2 cellular contexts compared by ENCODE assay signal in the genomic region with DNA sequence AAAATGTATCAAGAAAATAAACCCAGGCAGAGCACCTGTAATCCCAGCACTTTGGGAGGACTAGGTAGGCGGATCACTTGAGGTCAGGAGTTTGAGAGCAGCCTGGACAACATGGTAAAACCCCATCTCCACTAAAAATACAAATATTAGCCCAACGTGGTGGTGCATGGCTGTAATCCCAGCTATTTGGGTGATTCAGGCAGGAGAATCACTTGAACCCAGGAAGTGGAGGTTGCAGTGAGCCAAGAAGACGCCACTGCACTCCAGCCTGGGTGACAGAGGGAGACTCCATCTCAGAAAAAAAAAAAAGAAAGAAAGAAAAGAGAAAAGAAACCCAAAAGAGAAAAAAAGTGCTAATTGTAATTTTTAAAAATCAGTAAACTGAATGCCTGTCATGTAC.
TF ChIP-seq lines count a peak whose summit lies in the region.

No MANE protein-coding gene starts in this region.

TF ChIP-seq in SK-N-SH, 30 proteins besides CTCF, POLR2A, EP300 and RAD21 (continued from another document):
- TF ChIP-seq, protein P1, sequence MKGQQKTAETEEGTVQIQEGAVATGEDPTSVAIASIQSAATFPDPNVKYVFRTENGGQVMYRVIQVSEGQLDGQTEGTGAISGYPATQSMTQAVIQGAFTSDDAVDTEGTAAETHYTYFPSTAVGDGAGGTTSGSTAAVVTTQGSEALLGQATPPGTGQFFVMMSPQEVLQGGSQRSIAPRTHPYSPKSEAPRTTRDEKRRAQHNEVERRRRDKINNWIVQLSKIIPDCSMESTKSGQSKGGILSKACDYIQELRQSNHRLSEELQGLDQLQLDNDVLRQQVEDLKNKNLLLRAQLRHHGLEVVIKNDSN (IDR thresholded peaks at IDR 0.05; ENCODE audit: borderline replicate concordance, low read depth): no peak
- no peak for TF ChIP-seq SMC3 (IDR thresholded peaks at IDR 0.05; ENCODE audit: low read depth, low read length)
- no peak for TF ChIP-seq RFX5 (IDR thresholded peaks at IDR 0.05; ENCODE audit: low read length)
- TF ChIP-seq, protein P2, sequence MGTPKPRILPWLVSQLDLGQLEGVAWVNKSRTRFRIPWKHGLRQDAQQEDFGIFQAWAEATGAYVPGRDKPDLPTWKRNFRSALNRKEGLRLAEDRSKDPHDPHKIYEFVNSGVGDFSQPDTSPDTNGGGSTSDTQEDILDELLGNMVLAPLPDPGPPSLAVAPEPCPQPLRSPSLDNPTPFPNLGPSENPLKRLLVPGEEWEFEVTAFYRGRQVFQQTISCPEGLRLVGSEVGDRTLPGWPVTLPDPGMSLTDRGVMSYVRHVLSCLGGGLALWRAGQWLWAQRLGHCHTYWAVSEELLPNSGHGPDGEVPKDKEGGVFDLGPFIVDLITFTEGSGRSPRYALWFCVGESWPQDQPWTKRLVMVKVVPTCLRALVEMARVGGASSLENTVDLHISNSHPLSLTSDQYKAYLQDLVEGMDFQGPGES (IDR thresholded peaks at IDR 0.05; ENCODE audit: low read depth, low read length): no peak
- TF ChIP-seq, protein P3, sequence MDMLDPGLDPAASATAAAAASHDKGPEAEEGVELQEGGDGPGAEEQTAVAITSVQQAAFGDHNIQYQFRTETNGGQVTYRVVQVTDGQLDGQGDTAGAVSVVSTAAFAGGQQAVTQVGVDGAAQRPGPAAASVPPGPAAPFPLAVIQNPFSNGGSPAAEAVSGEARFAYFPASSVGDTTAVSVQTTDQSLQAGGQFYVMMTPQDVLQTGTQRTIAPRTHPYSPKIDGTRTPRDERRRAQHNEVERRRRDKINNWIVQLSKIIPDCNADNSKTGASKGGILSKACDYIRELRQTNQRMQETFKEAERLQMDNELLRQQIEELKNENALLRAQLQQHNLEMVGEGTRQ (IDR thresholded peaks at IDR 0.05; ENCODE audit: borderline replicate concordance, low read depth, low read length): no peak
- TF ChIP-seq, protein P4, sequence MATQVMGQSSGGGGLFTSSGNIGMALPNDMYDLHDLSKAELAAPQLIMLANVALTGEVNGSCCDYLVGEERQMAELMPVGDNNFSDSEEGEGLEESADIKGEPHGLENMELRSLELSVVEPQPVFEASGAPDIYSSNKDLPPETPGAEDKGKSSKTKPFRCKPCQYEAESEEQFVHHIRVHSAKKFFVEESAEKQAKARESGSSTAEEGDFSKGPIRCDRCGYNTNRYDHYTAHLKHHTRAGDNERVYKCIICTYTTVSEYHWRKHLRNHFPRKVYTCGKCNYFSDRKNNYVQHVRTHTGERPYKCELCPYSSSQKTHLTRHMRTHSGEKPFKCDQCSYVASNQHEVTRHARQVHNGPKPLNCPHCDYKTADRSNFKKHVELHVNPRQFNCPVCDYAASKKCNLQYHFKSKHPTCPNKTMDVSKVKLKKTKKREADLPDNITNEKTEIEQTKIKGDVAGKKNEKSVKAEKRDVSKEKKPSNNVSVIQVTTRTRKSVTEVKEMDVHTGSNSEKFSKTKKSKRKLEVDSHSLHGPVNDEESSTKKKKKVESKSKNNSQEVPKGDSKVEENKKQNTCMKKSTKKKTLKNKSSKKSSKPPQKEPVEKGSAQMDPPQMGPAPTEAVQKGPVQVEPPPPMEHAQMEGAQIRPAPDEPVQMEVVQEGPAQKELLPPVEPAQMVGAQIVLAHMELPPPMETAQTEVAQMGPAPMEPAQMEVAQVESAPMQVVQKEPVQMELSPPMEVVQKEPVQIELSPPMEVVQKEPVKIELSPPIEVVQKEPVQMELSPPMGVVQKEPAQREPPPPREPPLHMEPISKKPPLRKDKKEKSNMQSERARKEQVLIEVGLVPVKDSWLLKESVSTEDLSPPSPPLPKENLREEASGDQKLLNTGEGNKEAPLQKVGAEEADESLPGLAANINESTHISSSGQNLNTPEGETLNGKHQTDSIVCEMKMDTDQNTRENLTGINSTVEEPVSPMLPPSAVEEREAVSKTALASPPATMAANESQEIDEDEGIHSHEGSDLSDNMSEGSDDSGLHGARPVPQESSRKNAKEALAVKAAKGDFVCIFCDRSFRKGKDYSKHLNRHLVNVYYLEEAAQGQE (IDR thresholded peaks at IDR 0.05; ENCODE audit: low read depth, low read length): no peak
- TF ChIP-seq, protein P5, sequence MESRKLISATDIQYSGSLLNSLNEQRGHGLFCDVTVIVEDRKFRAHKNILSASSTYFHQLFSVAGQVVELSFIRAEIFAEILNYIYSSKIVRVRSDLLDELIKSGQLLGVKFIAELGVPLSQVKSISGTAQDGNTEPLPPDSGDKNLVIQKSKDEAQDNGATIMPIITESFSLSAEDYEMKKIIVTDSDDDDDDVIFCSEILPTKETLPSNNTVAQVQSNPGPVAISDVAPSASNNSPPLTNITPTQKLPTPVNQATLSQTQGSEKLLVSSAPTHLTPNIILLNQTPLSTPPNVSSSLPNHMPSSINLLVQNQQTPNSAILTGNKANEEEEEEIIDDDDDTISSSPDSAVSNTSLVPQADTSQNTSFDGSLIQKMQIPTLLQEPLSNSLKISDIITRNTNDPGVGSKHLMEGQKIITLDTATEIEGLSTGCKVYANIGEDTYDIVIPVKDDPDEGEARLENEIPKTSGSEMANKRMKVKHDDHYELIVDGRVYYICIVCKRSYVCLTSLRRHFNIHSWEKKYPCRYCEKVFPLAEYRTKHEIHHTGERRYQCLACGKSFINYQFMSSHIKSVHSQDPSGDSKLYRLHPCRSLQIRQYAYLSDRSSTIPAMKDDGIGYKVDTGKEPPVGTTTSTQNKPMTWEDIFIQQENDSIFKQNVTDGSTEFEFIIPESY (IDR thresholded peaks at IDR 0.05; ENCODE audit: borderline replicate concordance, low read depth): no peak
- no peak for TF ChIP-seq JUND (IDR thresholded peaks at IDR 0.05)
- no peak for TF ChIP-seq SIN3A (IDR thresholded peaks at IDR 0.05; ENCODE audit: borderline replicate concordance, low read depth, low read length)
- no peak for TF ChIP-seq FOXJ3 (CRISPR knock-in tag; IDR thresholded peaks at IDR 0.05)
- no peak for TF ChIP-seq POLR2AphosphoS5 (IDR thresholded peaks at IDR 0.05; ENCODE audit: low read depth, low read length)
- no peak for TF ChIP-seq YY1 (IDR thresholded peaks at IDR 0.05; ENCODE audit: low read depth)
- no peak for TF ChIP-seq GABPA (IDR thresholded peaks at IDR 0.05; ENCODE audit: low read depth)
- TF ChIP-seq, protein P6, sequence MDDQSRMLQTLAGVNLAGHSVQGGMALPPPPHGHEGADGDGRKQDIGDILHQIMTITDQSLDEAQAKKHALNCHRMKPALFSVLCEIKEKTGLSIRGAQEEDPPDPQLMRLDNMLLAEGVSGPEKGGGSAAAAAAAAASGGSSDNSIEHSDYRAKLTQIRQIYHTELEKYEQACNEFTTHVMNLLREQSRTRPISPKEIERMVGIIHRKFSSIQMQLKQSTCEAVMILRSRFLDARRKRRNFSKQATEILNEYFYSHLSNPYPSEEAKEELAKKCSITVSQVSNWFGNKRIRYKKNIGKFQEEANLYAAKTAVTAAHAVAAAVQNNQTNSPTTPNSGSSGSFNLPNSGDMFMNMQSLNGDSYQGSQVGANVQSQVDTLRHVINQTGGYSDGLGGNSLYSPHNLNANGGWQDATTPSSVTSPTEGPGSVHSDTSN (IDR thresholded peaks at IDR 0.05): no peak
- no peak for TF ChIP-seq MXI1 (IDR thresholded peaks at IDR 0.05; ENCODE audit: low read depth, low read length)

TF ChIP-seq in SK-N-SH treated with all-trans-retinoic acid at 6 μM for 48 hours, 23 proteins besides CTCF, POLR2A, EP300 and RAD21:
- TF ChIP-seq, protein P7, sequence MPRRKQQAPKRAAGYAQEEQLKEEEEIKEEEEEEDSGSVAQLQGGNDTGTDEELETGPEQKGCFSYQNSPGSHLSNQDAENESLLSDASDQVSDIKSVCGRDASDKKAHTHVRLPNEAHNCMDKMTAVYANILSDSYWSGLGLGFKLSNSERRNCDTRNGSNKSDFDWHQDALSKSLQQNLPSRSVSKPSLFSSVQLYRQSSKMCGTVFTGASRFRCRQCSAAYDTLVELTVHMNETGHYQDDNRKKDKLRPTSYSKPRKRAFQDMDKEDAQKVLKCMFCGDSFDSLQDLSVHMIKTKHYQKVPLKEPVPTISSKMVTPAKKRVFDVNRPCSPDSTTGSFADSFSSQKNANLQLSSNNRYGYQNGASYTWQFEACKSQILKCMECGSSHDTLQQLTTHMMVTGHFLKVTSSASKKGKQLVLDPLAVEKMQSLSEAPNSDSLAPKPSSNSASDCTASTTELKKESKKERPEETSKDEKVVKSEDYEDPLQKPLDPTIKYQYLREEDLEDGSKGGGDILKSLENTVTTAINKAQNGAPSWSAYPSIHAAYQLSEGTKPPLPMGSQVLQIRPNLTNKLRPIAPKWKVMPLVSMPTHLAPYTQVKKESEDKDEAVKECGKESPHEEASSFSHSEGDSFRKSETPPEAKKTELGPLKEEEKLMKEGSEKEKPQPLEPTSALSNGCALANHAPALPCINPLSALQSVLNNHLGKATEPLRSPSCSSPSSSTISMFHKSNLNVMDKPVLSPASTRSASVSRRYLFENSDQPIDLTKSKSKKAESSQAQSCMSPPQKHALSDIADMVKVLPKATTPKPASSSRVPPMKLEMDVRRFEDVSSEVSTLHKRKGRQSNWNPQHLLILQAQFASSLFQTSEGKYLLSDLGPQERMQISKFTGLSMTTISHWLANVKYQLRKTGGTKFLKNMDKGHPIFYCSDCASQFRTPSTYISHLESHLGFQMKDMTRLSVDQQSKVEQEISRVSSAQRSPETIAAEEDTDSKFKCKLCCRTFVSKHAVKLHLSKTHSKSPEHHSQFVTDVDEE (CRISPR knock-in tag; IDR thresholded peaks at IDR 0.05): no peak
- no peak for TF ChIP-seq ZNF565 (CRISPR knock-in tag; conservative IDR thresholded peaks at IDR 0.05; ENCODE audit: low read depth)
- no peak for TF ChIP-seq ZNF70 (CRISPR knock-in tag; IDR thresholded peaks at IDR 0.05)
- TF ChIP-seq, protein P8, sequence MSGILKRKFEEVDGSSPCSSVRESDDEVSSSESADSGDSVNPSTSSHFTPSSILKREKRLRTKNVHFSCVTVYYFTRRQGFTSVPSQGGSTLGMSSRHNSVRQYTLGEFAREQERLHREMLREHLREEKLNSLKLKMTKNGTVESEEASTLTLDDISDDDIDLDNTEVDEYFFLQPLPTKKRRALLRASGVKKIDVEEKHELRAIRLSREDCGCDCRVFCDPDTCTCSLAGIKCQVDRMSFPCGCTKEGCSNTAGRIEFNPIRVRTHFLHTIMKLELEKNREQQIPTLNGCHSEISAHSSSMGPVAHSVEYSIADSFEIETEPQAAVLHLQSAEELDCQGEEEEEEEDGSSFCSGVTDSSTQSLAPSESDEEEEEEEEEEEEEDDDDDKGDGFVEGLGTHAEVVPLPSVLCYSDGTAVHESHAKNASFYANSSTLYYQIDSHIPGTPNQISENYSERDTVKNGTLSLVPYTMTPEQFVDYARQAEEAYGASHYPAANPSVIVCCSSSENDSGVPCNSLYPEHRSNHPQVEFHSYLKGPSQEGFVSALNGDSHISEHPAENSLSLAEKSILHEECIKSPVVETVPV (CRISPR knock-in tag; IDR thresholded peaks at IDR 0.05): no peak
- TF ChIP-seq ESRRG (CRISPR knock-in tag; IDR thresholded peaks at IDR 0.05): no peak
